ENCODE assay signal across 8 cellular contexts in the genomic region with DNA sequence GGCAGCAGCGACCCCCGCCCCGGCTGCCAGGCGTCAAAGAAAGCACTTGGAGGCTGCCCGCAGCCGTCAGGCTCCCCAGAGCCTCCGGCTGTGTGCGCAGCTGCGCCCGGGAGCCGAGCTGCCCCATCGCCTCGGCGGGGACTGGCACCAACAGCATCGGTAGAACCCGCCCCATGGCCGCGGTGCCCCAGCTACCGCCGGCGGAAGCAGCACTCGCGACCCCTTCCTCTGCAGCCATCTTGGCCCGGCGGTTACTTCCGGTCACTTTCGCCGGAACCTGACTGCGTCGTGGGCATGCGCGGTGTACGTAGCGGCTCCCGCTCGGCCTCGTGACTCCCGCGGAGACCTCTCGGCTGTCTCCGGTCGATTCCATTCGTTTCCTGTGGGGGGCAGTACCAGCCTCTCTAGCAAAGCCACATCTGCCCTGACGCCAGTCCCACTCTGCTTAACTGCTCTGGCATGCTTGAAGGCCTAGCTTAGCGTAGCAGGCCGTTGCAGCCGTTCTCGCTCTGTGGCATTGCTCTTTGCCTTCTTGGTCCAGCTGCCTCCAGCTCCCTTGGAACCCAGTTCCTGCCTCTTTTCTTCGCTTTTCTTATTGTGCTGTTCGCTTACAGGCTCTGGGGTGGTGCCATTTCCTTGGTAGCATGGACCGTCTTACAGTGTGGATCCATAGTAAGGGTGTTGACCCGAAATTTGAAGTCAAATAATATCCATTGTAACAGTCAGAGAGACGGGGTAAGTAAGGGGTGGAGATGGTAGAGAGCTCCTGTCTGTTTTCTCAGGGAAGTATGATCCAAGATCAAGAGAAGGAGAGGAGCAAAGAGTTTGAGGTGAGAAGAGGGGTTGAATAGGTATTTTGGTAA. TPM values are rescaled to one million over a fixed set of nuclear protein-coding genes. Genes with fewer than 3 reads are reported as not detected.
DNase-seq lines count a peak whose midpoint lies in the region; ATAC-seq, FAIRE-seq and TF ChIP-seq lines count a peak whose summit lies in the region.

A gene with protein sequence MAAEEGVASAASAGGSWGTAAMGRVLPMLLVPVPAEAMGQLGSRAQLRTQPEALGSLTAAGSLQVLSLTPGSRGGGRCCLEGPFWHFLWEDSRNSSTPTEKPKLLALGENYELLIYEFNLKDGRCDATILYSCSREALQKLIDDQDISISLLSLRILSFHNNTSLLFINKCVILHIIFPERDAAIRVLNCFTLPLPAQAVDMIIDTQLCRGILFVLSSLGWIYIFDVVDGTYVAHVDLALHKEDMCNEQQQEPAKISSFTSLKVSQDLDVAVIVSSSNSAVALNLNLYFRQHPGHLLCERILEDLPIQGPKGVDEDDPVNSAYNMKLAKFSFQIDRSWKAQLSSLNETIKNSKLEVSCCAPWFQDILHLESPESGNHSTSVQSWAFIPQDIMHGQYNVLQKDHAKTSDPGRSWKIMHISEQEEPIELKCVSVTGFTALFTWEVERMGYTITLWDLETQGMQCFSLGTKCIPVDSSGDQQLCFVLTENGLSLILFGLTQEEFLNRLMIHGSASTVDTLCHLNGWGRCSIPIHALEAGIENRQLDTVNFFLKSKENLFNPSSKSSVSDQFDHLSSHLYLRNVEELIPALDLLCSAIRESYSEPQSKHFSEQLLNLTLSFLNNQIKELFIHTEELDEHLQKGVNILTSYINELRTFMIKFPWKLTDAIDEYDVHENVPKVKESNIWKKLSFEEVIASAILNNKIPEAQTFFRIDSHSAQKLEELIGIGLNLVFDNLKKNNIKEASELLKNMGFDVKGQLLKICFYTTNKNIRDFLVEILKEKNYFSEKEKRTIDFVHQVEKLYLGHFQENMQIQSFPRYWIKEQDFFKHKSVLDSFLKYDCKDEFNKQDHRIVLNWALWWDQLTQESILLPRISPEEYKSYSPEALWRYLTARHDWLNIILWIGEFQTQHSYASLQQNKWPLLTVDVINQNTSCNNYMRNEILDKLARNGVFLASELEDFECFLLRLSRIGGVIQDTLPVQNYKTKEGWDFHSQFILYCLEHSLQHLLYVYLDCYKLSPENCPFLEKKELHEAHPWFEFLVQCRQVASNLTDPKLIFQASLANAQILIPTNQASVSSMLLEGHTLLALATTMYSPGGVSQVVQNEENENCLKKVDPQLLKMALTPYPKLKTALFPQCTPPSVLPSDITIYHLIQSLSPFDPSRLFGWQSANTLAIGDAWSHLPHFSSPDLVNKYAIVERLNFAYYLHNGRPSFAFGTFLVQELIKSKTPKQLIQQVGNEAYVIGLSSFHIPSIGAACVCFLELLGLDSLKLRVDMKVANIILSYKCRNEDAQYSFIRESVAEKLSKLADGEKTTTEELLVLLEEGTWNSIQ (N-terminal part only) (minus strand): TSS at position 253 of the 863 bp plus-strand sequence. CDS start 15 bp downstream, at position 238.

- CTCF ChIA-PET in mammary epithelial cell (lab: Charles Lee; ENCODE audit: low non-redundant PET) = interaction anchor here (0.6 to 1.1 kb wide), 9 partner anchors 22 to 1121 kb away, joined by 3 to 8 read pairs (median 3); partner anchors contain the start of gene TRIM69

- peak within 1 kb of the TSS; percentile 95 for H3K27ac ChIP-seq in VCaP
- peak within 1 kb of the TSS; percentile 58 for H3K27ac ChIP-seq in mammary epithelial cell (ENCODE audit: insufficient read depth, low read depth, low read length)
- peak within 1 kb of the TSS; percentile 96 for H3K27ac ChIP-seq in iPS-20b (ENCODE audit: low read length)
- peak within 1 kb of the TSS; percentile 98 to 99 for H3K27ac ChIP-seq in small intestine (ENCODE audit: low read depth in 1 of 2, low read length in 1 of 2)

- no peaks in the 10 kb centered on the region for H3K9me3 ChIP-seq in mammary epithelial cell (replicated peaks; ENCODE audit: insufficient read depth, low read length)
- no peaks in the 10 kb centered on the region for H3K9me3 ChIP-seq in iPS-20b (ENCODE audit: insufficient read depth, low read depth, low read length)
- H3K9me3 ChIP-seq in small intestine (ENCODE audit: control insufficient read depth, low read depth) = no peaks in the 10 kb centered on the region

- peak; percentile 75 for ATAC-seq in GM18867 (IDR thresholded peaks at IDR 0.05; ENCODE audit: unreplicated experiment)
- ATAC-seq in HG03108 (IDR thresholded peaks at IDR 0.05; ENCODE audit: unreplicated experiment) = peak; percentile 67

- H3K79me2 ChIP-seq in mammary epithelial cell (ENCODE audit: insufficient read depth, low read length) = peaks cover 24% of the 10 kb centered on the region

- no peaks in the 10 kb centered on the region for H3K36me3 ChIP-seq in mammary epithelial cell (ENCODE audit: insufficient read depth, low read length)
- H3K36me3 ChIP-seq in iPS-20b (ENCODE audit: insufficient read depth, low read depth, low read length) = peaks cover 13% of the 10 kb centered on the region
- peaks cover 0 to 5% of the 10 kb centered on the region in 2 donors for H3K36me3 ChIP-seq in small intestine (ENCODE audit: control insufficient read depth in 2 of 2, insufficient read depth in 2 of 2, low read length in 2 of 2)

- H3K4me2 ChIP-seq in mammary epithelial cell (ENCODE audit: insufficient read depth, low read depth, low read length) = peak within 1 kb of the TSS; percentile 86

- H3K9ac ChIP-seq in mammary epithelial cell (ENCODE audit: insufficient read depth, low read length) = peak within 1 kb of the TSS; percentile 71
- H3K9ac ChIP-seq in iPS-20b (ENCODE audit: low read depth, low read length) = peak within 1 kb of the TSS; percentile 95

- dilution Hi-C loops in mammary epithelial cell (cut with HindIII; ENCODE audit: low sequenced_read_pairs) = no loop called here

- WGBS in mammary epithelial cell (ENCODE audit: low coverage, missing lambda C conversion rate) = 28% methylated on average over 16 of the region's 53 CpGs
- 6 to 8% (median 7%) methylated on average over 44 to 53 of the region's 53 CpGs for WGBS in small intestine, 3 donors

- no peaks in the 10 kb centered on the region for H4K20me1 ChIP-seq in mammary epithelial cell (ENCODE audit: insufficient read depth, low read length)

- peak within 1 kb of the TSS; percentile 95 for H2AFZ ChIP-seq in mammary epithelial cell (ENCODE audit: low read depth, low read length)

- H3K4me1 ChIP-seq in mammary epithelial cell (ENCODE audit: insufficient read depth, low read length) (peaks cover 15% of the 10 kb centered on the region), iPS-20b (ENCODE audit: insufficient read depth, low read length) (peaks cover 5% of the 10 kb centered on the region; the same call in 1 of the 2 replicates), small intestine (ENCODE audit: control insufficient read depth in 2 of 2, insufficient read depth in 1 of 2, low read depth in 1 of 2, low read length in 1 of 2) (peaks cover 0 to 2% of the 10 kb centered on the region in 2 donors)

- TF ChIP-seq CTCF in VCaP (conservative IDR thresholded peaks at IDR 0.05) (peak; percentile 92), mammary epithelial cell (conservative IDR thresholded peaks at IDR 0.05 in 1 of 2, IDR thresholded peaks at IDR 0.05 in 1 of 2; ENCODE audit: extremely low read depth in 1 of 2, insufficient read depth in 1 of 2, low read depth in 1 of 2, low read length in 2 of 2) (peak; percentile 80 to 82)

- H3K4me3 ChIP-seq in mammary epithelial cell (replicated peaks in 1 of 3; ENCODE audit: insufficient read depth in 1 of 3, low read depth in 2 of 3, low read length in 3 of 3) (peak within 1 kb of the TSS; percentile 67 to 89 (median 82)), iPS-20b (ENCODE audit: low read length) (peak within 1 kb of the TSS; percentile 92), small intestine (ENCODE audit: low read depth in 1 of 2, low read length in 2 of 2) (peak within 1 kb of the TSS; percentile 88 to 97)

- DNase-seq in ACHN = peak; percentile 96
- peak; percentile 91 for DNase-seq in NCI-H2196 (lab: John Stamatoyannopoulos, UW; ENCODE audit: unreplicated experiment)
- DNase-seq in mammary epithelial cell = peak; percentile 94
- DNase-seq in small intestine = peak; percentile 99

- TSS peak; percentile 40 for BruUV-seq in mammary epithelial cell (replicated peaks; lab: Mats Ljungman, UMichigan)

- H3K27me3 ChIP-seq in mammary epithelial cell (ENCODE audit: insufficient read depth, low read length) = no peaks in the 10 kb centered on the region
- no peaks in the 10 kb centered on the region for H3K27me3 ChIP-seq in iPS-20b (ENCODE audit: insufficient read depth, low read length)
- no peaks in the 10 kb centered on the region for H3K27me3 ChIP-seq in small intestine (ENCODE audit: control insufficient read depth in 2 of 2, insufficient read depth in 2 of 2, low read length in 2 of 2)

- FAIRE-seq in small intestine (lab: Jason Lieb, UNC) = no peak

- in situ Hi-C loops in ACHN (cut with HindIII; ENCODE audit: low pct_ligation_motif_present, low pct_unique_long_range_greater_than_20kb, low sequenced_read_pairs) = no loop called here
- in situ Hi-C loops in mammary epithelial cell (cut with MboI; ENCODE audit: low sequenced_read_pairs in 2 of 2) = loop anchor here (5.0 to 10.0 kb wide), 2 partner anchors 61 to 64 kb away; no protein-coding TSS in a partner anchor

- intact Hi-C loops in mammary epithelial cell (cut with micrococcal nuclease) = loop anchor here (1.0 to 5.0 kb wide), 4 partner anchors 50 to 81 kb away; no protein-coding TSS in a partner anchor

RNA-seq across cellular contexts. Expression of the gene that starts here (rescaled TPM):
- 10 to 100 TPM; 55.4 to 76.2 TPM for total RNA-seq in mammary epithelial cell
- polyA plus RNA-seq in mammary epithelial cell (37.3 TPM), small intestine (10 to 100 TPM; 33.5 to 34.9 (median 34.6) TPM)
- polyA minus RNA-seq in mammary epithelial cell = 192 TPM

Comparison
In these comparisons a context has a peak if more than half of its experiments do, and no peak if none do; other contexts are left out.
1. Peak in every context shown above with its lines: DNase-seq, ATAC-seq, H3K4me3 ChIP-seq and H3K27ac ChIP-seq.